15 cellular contexts compared by ENCODE assay signal in genomic region chr15:53807500-53807899, GRCh38. TPM values are rescaled to one million over a fixed set of nuclear protein-coding genes. Genes with fewer than 3 reads are reported as not detected.
DNase-seq lines count a peak whose midpoint lies in the region; ATAC-seq and TF ChIP-seq lines count a peak whose summit lies in the region.
"Had no signal": no experiment of that assay in that cellular context is flagged by ENCODE, and none has a peak within 500 bp of the region (broad histone marks: within the 10 kb centered on the region; RNA-seq: fewer than 3 reads in every experiment).

No MANE protein-coding gene starts in this region.

- H2AFZ ChIP-seq in smooth muscle cell (ENCODE audit: low read depth) (peak overlapping the region; percentile 8), SK-N-SH (ENCODE audit: low read depth) (no peak overlapping the region)
- H2AFZ ChIP-seq: GM23248 had no signal

- H3K4me1 ChIP-seq in right cardiac atrium (ENCODE audit: control insufficient read depth, insufficient read depth, low read length) (no peaks in the 10 kb centered on the region), smooth muscle cell (ENCODE audit: low read depth) (no peaks in the 10 kb centered on the region), SK-N-SH (ENCODE audit: control insufficient read depth in 1 of 2, insufficient read depth in 2 of 2, low read depth in 1 of 2, low read length in 1 of 2) (no peaks in the 10 kb centered on the region)
- H3K4me1 ChIP-seq: BE2C, SJSA1 had no signal

- POLR2A ChIA-PET in SK-N-SH (lab: Yijun Ruan, JAX), result no interaction called here

- TF ChIP-seq CTCF in coronary artery (IDR thresholded peaks at IDR 0.05) (no peak), smooth muscle cell (IDR thresholded peaks at IDR 0.05; ENCODE audit: borderline replicate concordance, insufficient read depth, poor library complexity, severe bottlenecking) (no peak), SK-N-SH (IDR thresholded peaks at IDR 0.05) (no peak)

- intact Hi-C loops in Right ventricle myocardium inferior (cut with DNase I) (no loop called here), cardiac septum (cut with DNase I) (no loop called here), right cardiac atrium (cut with DNase I) (no loop called here)

- H3K27ac ChIP-seq in coronary artery, result no peak overlapping the region
- no peak overlapping the region for H3K27ac ChIP-seq in right cardiac atrium (ENCODE audit: low read length)
- H3K27ac ChIP-seq in smooth muscle cell (ENCODE audit: low read depth), result no peak overlapping the region
- H3K27ac ChIP-seq in SK-N-SH (ENCODE audit: low read depth in 2 of 2, low read length in 1 of 2), result no peak overlapping the region
- H3K27ac ChIP-seq: GM23248, KMS-11, SJSA1 had no signal

- H3K79me2 ChIP-seq in smooth muscle cell (ENCODE audit: low read depth) (no peaks in the 10 kb centered on the region), SK-N-SH (ENCODE audit: insufficient read depth) (no peaks in the 10 kb centered on the region)

- H3K4me3 ChIP-seq in coronary artery (peak overlapping the region; percentile 14), right cardiac atrium (ENCODE audit: low read length) (no peak overlapping the region), smooth muscle cell (no peak overlapping the region), SK-N-SH (ENCODE audit: low read depth in 2 of 2, low read length in 1 of 2) (no peak overlapping the region)
- H3K4me3 ChIP-seq: GM23248, SJSA1 had no signal

- H3K36me3 ChIP-seq in smooth muscle cell (ENCODE audit: low read depth) (no peaks in the 10 kb centered on the region), SK-N-SH (replicated peaks in 1 of 2; ENCODE audit: control insufficient read depth in 1 of 2, insufficient read depth in 2 of 2, low read length in 1 of 2) (no peaks in the 10 kb centered on the region)
- H3K36me3 ChIP-seq: BE2C, SJSA1 had no signal

- no peak for TF ChIP-seq EP300 in SK-N-SH (IDR thresholded peaks at IDR 0.05; ENCODE audit: borderline replicate concordance in 1 of 2, low read depth in 1 of 2, low read length in 1 of 2)

- TF ChIP-seq RAD21 in SK-N-SH (IDR thresholded peaks at IDR 0.05; ENCODE audit: low read length), result no peak

- H4K20me1 ChIP-seq in smooth muscle cell (ENCODE audit: low read depth), result no peaks in the 10 kb centered on the region
- H4K20me1 ChIP-seq in SK-N-SH (ENCODE audit: insufficient read depth), result no peaks in the 10 kb centered on the region

- CTCF ChIA-PET in SK-N-SH (lab: Yijun Ruan, JAX), result interaction anchor here (0.6 to 2.8 kb wide), 18 partner anchors 10 to 1297 kb away, joined by 3 to 11 read pairs (median 4); no protein-coding TSS in a partner anchor

- peak; percentile 76 for ATAC-seq in Right ventricle myocardium inferior
- ATAC-seq in right cardiac atrium, result peak; percentile 65 to 87
- ATAC-seq in HG03354 (IDR thresholded peaks at IDR 0.05; ENCODE audit: poor library complexity, severe bottlenecking, unreplicated experiment), result no peak
- ATAC-seq in HG02571 (IDR thresholded peaks at IDR 0.05; ENCODE audit: unreplicated experiment), result no peak
- ATAC-seq: PC-3 had no signal

- H3F3A ChIP-seq in smooth muscle cell (ENCODE audit: low read depth), result no peaks in the 10 kb centered on the region
- no peaks in the 10 kb centered on the region for H3F3A ChIP-seq in SK-N-SH (replicated peaks; ENCODE audit: insufficient read depth)

- no peak overlapping the region for H3K9ac ChIP-seq in smooth muscle cell (ENCODE audit: low read depth)
- H3K9ac ChIP-seq in SK-N-SH, result no peak overlapping the region
- H3K9ac ChIP-seq: GM23248, KMS-11 had no signal

- H3K9me2 ChIP-seq in SK-N-SH, result no peaks in the 10 kb centered on the region

- no peaks in the 10 kb centered on the region for H3K9me3 ChIP-seq in right cardiac atrium (ENCODE audit: control insufficient read depth, low read length)
- no peaks in the 10 kb centered on the region for H3K9me3 ChIP-seq in smooth muscle cell (replicated peaks; ENCODE audit: low read depth)
- H3K9me3 ChIP-seq in SK-N-SH, result no peaks in the 10 kb centered on the region
- H3K9me3 ChIP-seq: BE2C, SJSA1 had no signal

- no peak for DNase-seq in Right ventricle myocardium inferior (ENCODE audit: missing footprints)
- DNase-seq in cardiac septum (ENCODE audit: low spot score), result no peak
- DNase-seq in coronary artery (ENCODE audit: low spot score), result no peak
- peak in 2 of 3 donors; percentile 30 to 55 for DNase-seq in right cardiac atrium
- DNase-seq in smooth muscle cell (lab: John Stamatoyannopoulos, UW; ENCODE audit: unreplicated experiment), result no peak
- no peak for DNase-seq in SK-N-SH
- DNase-seq: 8988T, BE2C had no signal

- H3K4me2 ChIP-seq in smooth muscle cell, result no peak overlapping the region
- H3K4me2 ChIP-seq in SK-N-SH, result no peak overlapping the region
- H3K4me2 ChIP-seq: KMS-11 had no signal

- WGBS in right cardiac atrium, result 18% methylated on average over 1 of the region's 1 CpG
- 72% methylated on average over 1 of the region's 1 CpG for WGBS in smooth muscle cell (ENCODE audit: low lambda C conversion rate)
- 0% methylated on average over 1 of the region's 1 CpG for WGBS in SK-N-SH (ENCODE audit: low lambda C conversion rate)

- H3K27me3 ChIP-seq in right cardiac atrium (ENCODE audit: control insufficient read depth, insufficient read depth) (no peaks in the 10 kb centered on the region), smooth muscle cell (ENCODE audit: low read depth) (no peaks in the 10 kb centered on the region), SK-N-SH (ENCODE audit: insufficient read depth) (no peaks in the 10 kb centered on the region)
- H3K27me3 ChIP-seq: SJSA1 had no signal

TF ChIP-seq in SK-N-SH, 30 proteins besides CTCF, POLR2A, EP300 and RAD21:
- TF ChIP-seq SMC3 (IDR thresholded peaks at IDR 0.05; ENCODE audit: low read depth, low read length), result no peak
TF ChIP-seq in SK-N-SH: peak in this region for 0.

RNA-seq across cellular contexts. Expression of gene WDR72, which starts 48.0 kb away (rescaled TPM):
- total RNA-seq in Right ventricle myocardium inferior, result not detected
- total RNA-seq in cardiac septum, result not detected
- under 1 TPM; 0.11 to 0.31 (median 0.17) TPM for total RNA-seq in right cardiac atrium
- 0.05 TPM for polyA plus RNA-seq in right cardiac atrium
- 2.7 and 3.3 TPM in 2 replicates for total RNA-seq in smooth muscle cell
- 1.3 and 2.3 TPM in 2 replicates for polyA plus RNA-seq in smooth muscle cell
- 0.02 TPM in 2 replicates for polyA plus RNA-seq in SK-N-SH (2012; rRNA removed)
- polyA plus RNA-seq in SK-N-SH (2012; cell fraction: cytosol; rRNA removed), result under 0.01 TPM in 2 replicates
- polyA plus RNA-seq in SK-N-SH (2012; cell fraction: nucleus; rRNA removed), result 0.05 TPM in 1 of 2 replicates, not detected in the other
- total RNA-seq: GM23248, SJSA1 had no signal
- polyA plus RNA-seq: CD14-positive monocyte, GM23248 had no signal

Comparison
In these comparisons a context has a peak if more than half of its experiments do, and no peak if none do; other contexts are left out.
1. DNase-seq: peak in right cardiac atrium (2 of 3); none in Right ventricle myocardium inferior (single experiment), cardiac septum (single experiment), coronary artery (single experiment), smooth muscle cell (single experiment) and SK-N-SH (single experiment).
2. ATAC-seq: peak in Right ventricle myocardium inferior (single experiment) and right cardiac atrium (2 of 2); none in HG03354 (single experiment) and HG02571 (single experiment).